15 cellular contexts compared by ENCODE assay signal in the genomic region with DNA sequence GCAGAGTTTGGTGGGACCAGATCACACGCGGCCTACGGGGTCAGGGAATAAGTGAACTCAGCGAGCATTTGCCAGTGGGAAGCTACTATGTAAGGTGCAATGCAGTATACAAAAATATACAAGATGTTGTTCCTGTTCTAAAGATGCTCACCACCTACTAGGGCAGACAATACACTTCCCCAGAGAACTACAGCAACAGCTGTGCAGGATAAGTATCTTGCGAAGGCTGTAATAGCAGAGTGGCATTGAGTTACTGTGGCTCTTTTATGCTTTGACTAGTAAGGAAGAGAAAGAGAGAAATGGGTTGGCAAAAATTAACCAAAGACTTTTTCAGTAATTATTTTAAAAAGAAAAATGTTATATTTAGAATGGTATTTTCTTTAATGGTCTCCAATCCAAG.
"Had no signal": no experiment of that assay in that cellular context is flagged by ENCODE, and none has a peak within 500 bp of the region (broad histone marks: within the 10 kb centered on the region; RNA-seq: fewer than 3 reads in every experiment).

No MANE protein-coding gene starts in this region.

- ATAC-seq: natural killer cell had no signal

- H3K36me3 Mint-ChIP-seq: natural killer cell had no signal

- H2AFZ ChIP-seq: hepatocyte had no signal

- H3K4me1 Mint-ChIP-seq: natural killer cell had no signal

- H3K9me3 ChIP-seq: ovary, right atrium auricular region, sigmoid colon had no signal

- H3K79me2 ChIP-seq: hepatocyte had no signal

- H3K4me1 ChIP-seq: right atrium auricular region had no signal

- H3K4me3 Mint-ChIP-seq: dendritic cell treated with granulocyte-macrophage colony-stimulating factor and Interleukin-4, amounts not matched to agents 40 ng/mL and 50 ng/mL, for 4 days; natural killer cell; neural crest cell had no signal

- H3K27ac Mint-ChIP-seq: dendritic cell treated with granulocyte-macrophage colony-stimulating factor and Interleukin-4, amounts not matched to agents 40 ng/mL and 50 ng/mL, for 4 days; natural killer cell had no signal

- DNase-seq: erythroblast; foreskin melanocyte; head of caudate nucleus; natural killer cell; nucleus accumbens; ovary; sigmoid colon; small intestine; stimulated activated CD4-positive, alpha-beta T cell treated with anti-CD3 and anti-CD28 coated beads, Interleukin-12 subunit alpha, Interleukin-12 subunit beta, amount 100 ng/mL, for 4 hours; stimulated activated naive CD4-positive, alpha-beta T cell; trophoblast cell had no signal

- H3K4me3 ChIP-seq: hepatocyte, ovary, right atrium auricular region, sigmoid colon had no signal

- H3K9me3 Mint-ChIP-seq: dendritic cell treated with granulocyte-macrophage colony-stimulating factor and Interleukin-4, amounts not matched to agents 40 ng/mL and 50 ng/mL, for 4 days; neural crest cell had no signal

- H3K4me2 ChIP-seq: hepatocyte had no signal

- H3K27me3 Mint-ChIP-seq: dendritic cell treated with granulocyte-macrophage colony-stimulating factor and Interleukin-4, amounts not matched to agents 40 ng/mL and 50 ng/mL, for 4 days had no signal

- H3K36me3 ChIP-seq: ovary, right atrium auricular region, sigmoid colon had no signal

- H3K27me3 ChIP-seq: hepatocyte, ovary, right atrium auricular region, sigmoid colon had no signal

- H3K27ac ChIP-seq: hepatocyte, ovary, right atrium auricular region, sigmoid colon had no signal
